In genomic region chr10:99325261-99325660, GRCh38 we compare ENCODE assay signal across 21 cellular contexts. TPM values are rescaled to one million over a fixed set of nuclear protein-coding genes. Genes with fewer than 3 reads are reported as not detected.
"Had no signal": no experiment of that assay in that cellular context is flagged by ENCODE, and none has a peak within 500 bp of the region (broad histone marks: within the 10 kb centered on the region; RNA-seq: fewer than 3 reads in every experiment).

No MANE protein-coding gene starts in this region.

- H3K27ac Mint-ChIP-seq: activated B cell treated with CpG ODN at 0.5 μM for 24 hours; activated CD4-positive, alpha-beta T cell treated with anti-CD3 and anti-CD28 coated beads, Interleukin-2, amount 10 ng/mL, durations not matched to agents 24 days and 14 days; activated CD8-positive, alpha-beta T cell treated with anti-CD3 and anti-CD28 coated beads, Interleukin-2, amount 10 ng/mL, durations not matched to agents 7 days and 5 days; activated naive CD8-positive, alpha-beta T cell treated with anti-CD3 and anti-CD28 coated beads, Interleukin-2, amount 10 ng/mL, durations not matched to agents 7 days and 5 days; brain; memory B cell; naive thymus-derived CD8-positive, alpha-beta T cell; stimulated activated naive B cell treated with anti-CD40 and anti-IgM and Interleukin-4, amounts not matched to agents 10 μg/mL and 1 μg/mL and 100 μg/mL, for 72 hours had no signal

- H3K4me1 ChIP-seq: pancreas, uterus had no signal

- H3K27me3 ChIP-seq: pancreas had no signal

- H3K4me3 Mint-ChIP-seq: activated B cell treated with CpG ODN at 0.5 μM for 24 hours; activated CD4-positive, alpha-beta T cell treated with anti-CD3 and anti-CD28 coated beads, Interleukin-2, amount 10 ng/mL, durations not matched to agents 24 days and 14 days; activated CD8-positive, alpha-beta T cell treated with anti-CD3 and anti-CD28 coated beads, Interleukin-2, amount 10 ng/mL, durations not matched to agents 7 days and 5 days; activated naive CD8-positive, alpha-beta T cell treated with anti-CD3 and anti-CD28 coated beads, Interleukin-2, amount 10 ng/mL, durations not matched to agents 7 days and 5 days; brain; central memory CD8-positive, alpha-beta T cell; memory B cell; naive thymus-derived CD8-positive, alpha-beta T cell; stimulated activated naive B cell treated with anti-CD40 and anti-IgM and Interleukin-4, amounts not matched to agents 10 μg/mL and 1 μg/mL and 100 μg/mL, for 72 hours had no signal

- H3K9me3 Mint-ChIP-seq: activated CD4-positive, alpha-beta T cell treated with anti-CD3 and anti-CD28 coated beads, Interleukin-2, amount 10 ng/mL, durations not matched to agents 24 days and 14 days; activated naive CD8-positive, alpha-beta T cell treated with anti-CD3 and anti-CD28 coated beads, Interleukin-2, amount 10 ng/mL, durations not matched to agents 7 days and 5 days; central memory CD8-positive, alpha-beta T cell had no signal

- H3K36me3 Mint-ChIP-seq: activated naive CD8-positive, alpha-beta T cell treated with anti-CD3 and anti-CD28 coated beads, Interleukin-2, amount 10 ng/mL, durations not matched to agents 7 days and 5 days; brain; memory B cell; naive thymus-derived CD8-positive, alpha-beta T cell; stimulated activated naive B cell treated with anti-CD40 and anti-IgM and Interleukin-4, amounts not matched to agents 10 μg/mL and 1 μg/mL and 100 μg/mL, for 72 hours had no signal

- H3K27ac ChIP-seq: gastrocnemius medialis, heart right ventricle, pancreas, tibial nerve, uterus had no signal

- H3K9me3 ChIP-seq: gastrocnemius medialis, heart right ventricle, pancreas, uterus had no signal

- ATAC-seq: activated CD8-positive, alpha-beta T cell treated with anti-CD3 and anti-CD28 coated beads, Interleukin-2, amount 10 ng/mL, durations not matched to agents 7 days and 5 days; gastrocnemius medialis; heart right ventricle; left ventricle myocardium superior; naive thymus-derived CD8-positive, alpha-beta T cell; stimulated activated naive B cell treated with anti-CD40 and anti-IgM and Interleukin-4, amounts not matched to agents 10 μg/mL and 1 μg/mL and 100 μg/mL, for 72 hours had no signal

- H3K4me3 ChIP-seq: gastrocnemius medialis, heart right ventricle, pancreas, tibial nerve, uterus had no signal

- DNase-seq: activated B cell treated with CpG ODN at 0.5 μM for 24 hours; activated CD4-positive, alpha-beta T cell treated with anti-CD3 and anti-CD28 coated beads, Interleukin-2, amount 10 ng/mL, durations not matched to agents 24 days and 14 days; activated CD8-positive, alpha-beta memory T cell treated with anti-CD3 and anti-CD28 coated beads, Interleukin-2, amount 50 U/mL, for 4 hours; activated CD8-positive, alpha-beta T cell treated with anti-CD3 and anti-CD28 coated beads, Interleukin-2, amount 10 ng/mL, durations not matched to agents 7 days and 5 days; activated gamma-delta T cell treated with Interleukin-2 at 50 U/mL for 16 hours; activated naive CD8-positive, alpha-beta T cell treated with anti-CD3 and anti-CD28 coated beads, Interleukin-2, amount 10 ng/mL, durations not matched to agents 7 days and 5 days; activated T-cell treated with anti-CD3 and anti-CD28 coated beads, Interleukin-2, amount 50 U/mL, for 48 hours; effector CD8-positive, alpha-beta T cell; gastrocnemius medialis; heart right ventricle; kidney; left ventricle myocardium superior; naive thymus-derived CD8-positive, alpha-beta T cell; pancreas; retina; stimulated activated naive B cell treated with anti-CD40 and anti-IgM and Interleukin-4, amounts not matched to agents 10 μg/mL and 1 μg/mL and 100 μg/mL, for 72 hours; uterus had no signal

- H3K36me3 ChIP-seq: gastrocnemius medialis, heart right ventricle, pancreas, tibial nerve, uterus had no signal

- H3K4me1 Mint-ChIP-seq: activated CD4-positive, alpha-beta T cell treated with anti-CD3 and anti-CD28 coated beads, Interleukin-2, amount 10 ng/mL, durations not matched to agents 24 days and 14 days; central memory CD8-positive, alpha-beta T cell; memory B cell had no signal

RNA-seq across cellular contexts. Expression of gene CNNM1, which starts 3.9 kb away (rescaled TPM):
- total RNA-seq: activated B cell treated with CpG ODN at 0.5 μM for 24 hours, gastrocnemius medialis had no signal
